ENCODE assay signal across 21 cellular contexts in genomic region chr13:20658451-20658850, GRCh38.
"Had no signal": no experiment of that assay in that cellular context is flagged by ENCODE, and none has a peak within 500 bp of the region (broad histone marks: within the 10 kb centered on the region; RNA-seq: fewer than 3 reads in every experiment).

No MANE protein-coding gene starts in this region.

- FAIRE-seq: colon, kidney had no signal

- ATAC-seq: activated CD8-positive, alpha-beta T cell treated with anti-CD3 and anti-CD28 coated beads, Interleukin-2, amount 10 ng/mL, durations not matched to agents 7 days and 5 days; foreskin keratinocyte; natural killer cell treated with Interleukin-12 subunit alpha and Interleukin-12 subunit beta and Interleukin-15 and Interleukin-18, amount 100 ng/mL, for 72 hours; stimulated activated naive CD8-positive, alpha-beta T cell treated with anti-CD3 and anti-CD28 coated beads, Interleukin-15, amount 100 ng/mL, for 72 hours had no signal

- H3K27ac ChIP-seq: foreskin keratinocyte, left ventricle myocardium inferior, prostate gland, right atrium auricular region, skin epidermis, tibial artery, VCaP had no signal

- H3K4me3 ChIP-seq: left ventricle myocardium inferior, prostate gland, right atrium auricular region, skin epidermis, tibial artery had no signal

- H3K4me1 ChIP-seq: foreskin keratinocyte, left ventricle myocardium inferior, prostate gland, right atrium auricular region, tibial artery had no signal

- H3K27me3 ChIP-seq: foreskin keratinocyte, right atrium auricular region, tibial artery had no signal

- H3K36me3 ChIP-seq: prostate gland, right atrium auricular region had no signal

- DNase-seq: activated CD4-positive, alpha-beta T cell treated with anti-CD3 and anti-CD28 coated beads, Interleukin-2, amount 50 U/mL, for 1 hour; activated CD4-positive, CD25-positive, alpha-beta regulatory T cell treated with anti-CD3 and anti-CD28 coated beads, Interleukin-2, amount 50 U/mL, for 72 hours; activated CD8-positive, alpha-beta T cell treated with anti-CD3 and anti-CD28 coated beads, Interleukin-2, amount 10 ng/mL, durations not matched to agents 7 days and 5 days; activated gamma-delta T cell; activated naive CD4-positive, alpha-beta T cell treated with anti-CD3 and anti-CD28 coated beads, Interleukin-2, amount 50 U/mL, for 16 hours; anterior cingulate cortex; caudate nucleus; effector memory CD4-positive, alpha-beta T cell; foreskin keratinocyte; kidney; left ventricle myocardium inferior; midbrain; stimulated activated CD4-positive, alpha-beta T cell treated with anti-CD3 and anti-CD28 coated beads, Interleukin-1b, Interleukin-23, amount 100 ng/mL, for 48 hours; stimulated activated naive CD8-positive, alpha-beta T cell treated with anti-CD3 and anti-CD28 coated beads, Interleukin-15, amount 100 ng/mL, for 72 hours; tibial artery had no signal

- H3K9me3 ChIP-seq: left ventricle myocardium inferior, prostate gland, right atrium auricular region, tibial artery had no signal
